Comparison of ENCODE assay signal across 12 cellular contexts in genomic region chr20:57560554-57561355, GRCh38. TPM values are rescaled to one million over a fixed set of nuclear protein-coding genes. Genes with fewer than 3 reads are reported as not detected.
A peak's percentile ranks its signal among the peaks of the same experiment; 100 is the strongest.
DNase-seq lines count a peak whose midpoint lies in the region; ATAC-seq and TF ChIP-seq lines count a peak whose summit lies in the region.
"Had no signal": no experiment of that assay in that cellular context is flagged by ENCODE, and none has a peak within 500 bp of the region (broad histone marks: within the 10 kb centered on the region; RNA-seq: fewer than 3 reads in every experiment).

Gene PCK1 (plus strand): TSS chr20:57561110. CDS start chr20:57561412, 302 bp downstream.

- no peak within 1 kb of the TSS for H2AFZ ChIP-seq in hepatocyte

- H3K36me3 Mint-ChIP-seq in activated T-cell treated with anti-CD3 and anti-CD28 coated beads, Interleukin-2, amount 50 U/mL, for 72 hours (ENCODE audit: insufficient read depth in 2 of 2): no peaks in the 10 kb centered on the region
- H3K36me3 Mint-ChIP-seq: activated CD8-positive, alpha-beta memory T cell treated with anti-CD3 and anti-CD28 coated beads, Interleukin-2, amount 10 ng/mL, durations not matched to agents 7 days and 5 days; memory B cell had no signal

- no peaks in the 10 kb centered on the region for H3K9me3 Mint-ChIP-seq in activated T-cell treated with anti-CD3 and anti-CD28 coated beads, Interleukin-2, amount 50 U/mL, for 72 hours
- H3K9me3 Mint-ChIP-seq: memory B cell; stimulated activated naive CD8-positive, alpha-beta T cell treated with anti-CD3 and anti-CD28 coated beads, Interleukin-15, amount 100 ng/mL, for 72 hours had no signal

- H3K4me3 ChIP-seq in SJCRH30: no peak within 1 kb of the TSS
- no peak within 1 kb of the TSS for H3K4me3 ChIP-seq in hepatocyte
- no peak within 1 kb of the TSS for H3K4me3 ChIP-seq in thyroid gland (replicated peaks in 1 of 3)
- H3K4me3 ChIP-seq: esophagus squamous epithelium had no signal

- no peaks in the 10 kb centered on the region for H3K4me1 Mint-ChIP-seq in activated T-cell treated with anti-CD3 and anti-CD28 coated beads, Interleukin-2, amount 50 U/mL, for 72 hours (ENCODE audit: low read depth)
- H3K4me1 Mint-ChIP-seq: activated CD8-positive, alpha-beta memory T cell treated with anti-CD3 and anti-CD28 coated beads, Interleukin-2, amount 10 ng/mL, durations not matched to agents 7 days and 5 days; stimulated activated naive CD8-positive, alpha-beta T cell treated with anti-CD3 and anti-CD28 coated beads, Interleukin-15, amount 100 ng/mL, for 72 hours had no signal

- WGBS in hepatocyte (ENCODE audit: low lambda C conversion rate, missing lambda C conversion rate): 74% methylated on average over 14 of the region's 14 CpGs
- 32 to 40% methylated on average over 11 to 14 of the region's 14 CpGs for WGBS in thyroid gland, 2 donors

- H3K27me3 Mint-ChIP-seq in activated T-cell treated with anti-CD3 and anti-CD28 coated beads, Interleukin-2, amount 50 U/mL, for 72 hours (ENCODE audit: low read depth): peaks cover 52% of the 10 kb centered on the region

- H3K4me3 Mint-ChIP-seq in activated T-cell treated with anti-CD3 and anti-CD28 coated beads, Interleukin-2, amount 50 U/mL, for 72 hours: no peak within 1 kb of the TSS
- H3K4me3 Mint-ChIP-seq: activated CD8-positive, alpha-beta memory T cell treated with anti-CD3 and anti-CD28 coated beads, Interleukin-2, amount 10 ng/mL, durations not matched to agents 7 days and 5 days; memory B cell; stimulated activated naive CD8-positive, alpha-beta T cell treated with anti-CD3 and anti-CD28 coated beads, Interleukin-15, amount 100 ng/mL, for 72 hours had no signal

- intact Hi-C loops in thyroid gland (cut with DNase I) (no loop called here), head of caudate nucleus (cut with DNase I) (no loop called here)

- H3K79me2 ChIP-seq in hepatocyte: no peaks in the 10 kb centered on the region

- H3K4me2 ChIP-seq in hepatocyte: no peak within 1 kb of the TSS

- no peak for ATAC-seq in GM21367 (IDR thresholded peaks at IDR 0.05; ENCODE audit: unreplicated experiment)
- no peak for ATAC-seq in activated T-cell treated with anti-CD3 and anti-CD28 coated beads, Interleukin-2, amount 50 U/mL, for 72 hours (replicated peaks in 1 of 2)
- ATAC-seq: activated CD8-positive, alpha-beta memory T cell treated with anti-CD3 and anti-CD28 coated beads, Interleukin-2, amount 10 ng/mL, durations not matched to agents 7 days and 5 days; stimulated activated naive CD8-positive, alpha-beta T cell treated with anti-CD3 and anti-CD28 coated beads, Interleukin-15, amount 100 ng/mL, for 72 hours had no signal

- no peak within 1 kb of the TSS for H3K27ac Mint-ChIP-seq in activated T-cell treated with anti-CD3 and anti-CD28 coated beads, Interleukin-2, amount 50 U/mL, for 72 hours
- H3K27ac Mint-ChIP-seq: activated CD8-positive, alpha-beta memory T cell treated with anti-CD3 and anti-CD28 coated beads, Interleukin-2, amount 10 ng/mL, durations not matched to agents 7 days and 5 days; memory B cell had no signal

- peak in 1 of 2 donors; percentile 54 for TF ChIP-seq POLR2A in thyroid gland (IDR thresholded peaks at IDR 0.05)

- H3K9me3 ChIP-seq in SJCRH30 (replicated peaks) (no peaks in the 10 kb centered on the region), hepatocyte (ENCODE audit: low read depth) (no peaks in the 10 kb centered on the region), thyroid gland (no peaks in the 10 kb centered on the region)
- H3K9me3 ChIP-seq: esophagus squamous epithelium had no signal

- no peak within 1 kb of the TSS for H3K27ac ChIP-seq in SJCRH30
- peak within 1 kb of the TSS; percentile 81 for H3K27ac ChIP-seq in hepatocyte
- H3K27ac ChIP-seq in thyroid gland: no peak within 1 kb of the TSS

- DNase-seq in HuH-7 (ENCODE audit: low spot score) (peak; percentile 43), SJCRH30 (peak; percentile 55 to 69), hepatocyte (ENCODE audit: low spot score) (peak; percentile 82), thyroid gland (peak; percentile 76 to 81), head of caudate nucleus (no peak)
- no peak for DNase-seq in activated T-cell treated with anti-CD3 and anti-CD28 coated beads, Interleukin-2, amount 50 U/mL, for 72 hours
- DNase-seq: activated CD8-positive, alpha-beta memory T cell treated with anti-CD3 and anti-CD28 coated beads, Interleukin-2, amount 10 ng/mL, durations not matched to agents 7 days and 5 days; esophagus squamous epithelium; NCI-H226; stimulated activated naive CD8-positive, alpha-beta T cell treated with anti-CD3 and anti-CD28 coated beads, Interleukin-15, amount 100 ng/mL, for 72 hours had no signal

- no peaks in the 10 kb centered on the region for H4K20me1 ChIP-seq in hepatocyte (ENCODE audit: insufficient read depth, poor library complexity, severe bottlenecking)

- H3K36me3 ChIP-seq in SJCRH30: no peaks in the 10 kb centered on the region
- H3K36me3 ChIP-seq in hepatocyte (replicated peaks; ENCODE audit: insufficient read depth, low read depth): no peaks in the 10 kb centered on the region
- no peaks in the 10 kb centered on the region for H3K36me3 ChIP-seq in thyroid gland
- H3K36me3 ChIP-seq: esophagus squamous epithelium had no signal

- H3K27me3 ChIP-seq in SJCRH30: peaks cover 29% of the 10 kb centered on the region
- peaks cover 2% of the 10 kb centered on the region for H3K27me3 ChIP-seq in hepatocyte
- no peaks in the 10 kb centered on the region for H3K27me3 ChIP-seq in thyroid gland

- H3K4me1 ChIP-seq in SJCRH30 (peaks cover 13% of the 10 kb centered on the region; the same call in 1 of the 2 replicates), hepatocyte (ENCODE audit: insufficient read depth) (peaks cover 13% of the 10 kb centered on the region), thyroid gland (peaks cover 7 to 8% of the 10 kb centered on the region in 2 donors)

- no peaks in the 10 kb centered on the region for H3K9me2 ChIP-seq in hepatocyte (replicated peaks; ENCODE audit: insufficient read depth)

- TF ChIP-seq CTCF in hepatocyte (IDR thresholded peaks at IDR 0.05; ENCODE audit: poor library complexity) (no peak), thyroid gland (IDR thresholded peaks at IDR 0.05) (no peak)

RNA-seq across cellular contexts. Expression of gene PCK1, which starts in this region (rescaled TPM):
- total RNA-seq in SJCRH30 (2014; rRNA removed; shearing (Covaris generic)): 0.05 TPM in 1 of 2 replicates, not detected in the other
- 12.0 and 12.8 TPM in 2 replicates for total RNA-seq in hepatocyte
- polyA plus RNA-seq in hepatocyte: 8.8 and 11.6 TPM in 2 replicates
- total RNA-seq in thyroid gland: 1 to 10 TPM in 3 of 4 donors, under 1 TPM in 1; 0.56 to 3.4 (median 2.2) TPM
- total RNA-seq in activated T-cell treated with anti-CD3 and anti-CD28 coated beads, Interleukin-2, amount 50 U/mL, for 72 hours: not detected
- total RNA-seq: activated CD8-positive, alpha-beta memory T cell treated with anti-CD3 and anti-CD28 coated beads, Interleukin-2, amount 10 ng/mL, durations not matched to agents 7 days and 5 days had no signal

Comparison
In these comparisons a context has a peak if more than half of its experiments do, and no peak if none do; other contexts are left out.
1. Peak in DNase-seq in SJCRH30; RNA of the gene not detected or under 1 TPM.
2. DNase-seq: peak in HuH-7 (single experiment), hepatocyte (single experiment) and thyroid gland (2 of 2); none in head of caudate nucleus (0 of 42) and activated T-cell treated with anti-CD3 and anti-CD28 coated beads, Interleukin-2, amount 50 U/mL, for 72 hours (0 of 2).